15 cellular contexts compared by ENCODE assay signal in genomic region chr9:116101516-116101915, GRCh38. TPM values are rescaled to one million over a fixed set of nuclear protein-coding genes. Genes with fewer than 3 reads are reported as not detected.
A peak's percentile ranks its signal among the peaks of the same experiment; 100 is the strongest.
DNase-seq lines count a peak whose midpoint lies in the region; ATAC-seq and TF ChIP-seq lines count a peak whose summit lies in the region.
"Had no signal": no experiment of that assay in that cellular context is flagged by ENCODE, and none has a peak within 500 bp of the region (broad histone marks: within the 10 kb centered on the region; RNA-seq: fewer than 3 reads in every experiment).

No MANE protein-coding gene starts in this region.

- peak; percentile 53 for ATAC-seq in left ventricle myocardium superior
- ATAC-seq in GM21723 (IDR thresholded peaks at IDR 0.05; ENCODE audit: unreplicated experiment): no peak
- ATAC-seq in natural killer cell: no peak
- ATAC-seq: WTC11 had no signal

- no peaks in the 10 kb centered on the region for H3K36me3 Mint-ChIP-seq in activated T-helper 1 cell treated with anti-CD3 and anti-CD28 coated beads, Interleukin-12 subunit alpha, Interleukin-12 subunit beta, Interleukin-2, Interleukin-4 antibody, amounts not matched to agents 30 ng/mL and 10 ng/mL and 1 ng/mL, durations not matched to agents 14 hours and 24 hours and 36 hours (ENCODE audit: low read depth)
- H3K36me3 Mint-ChIP-seq in natural killer cell: no peaks in the 10 kb centered on the region
- H3K36me3 Mint-ChIP-seq: WTC11 had no signal

- H3K9me3 ChIP-seq in right atrium auricular region: no peaks in the 10 kb centered on the region
- no peaks in the 10 kb centered on the region for H3K9me3 ChIP-seq in mammary epithelial cell (replicated peaks; ENCODE audit: insufficient read depth, low read length)
- H3K9me3 ChIP-seq in prostate gland: no peaks in the 10 kb centered on the region
- H3K9me3 ChIP-seq: heart left ventricle had no signal

- H3K4me2 ChIP-seq in mammary epithelial cell (ENCODE audit: insufficient read depth, low read depth, low read length): peak overlapping the region; percentile 47

- H3K27ac ChIP-seq in right atrium auricular region (no peak overlapping the region), mammary epithelial cell (ENCODE audit: insufficient read depth, low read depth, low read length) (peak overlapping the region; percentile 73), prostate gland (no peak overlapping the region)
- H3K27ac ChIP-seq: heart left ventricle had no signal

- dilution Hi-C loops in mammary epithelial cell (cut with HindIII; ENCODE audit: low sequenced_read_pairs): no loop called here

- H3K79me2 ChIP-seq in mammary epithelial cell (ENCODE audit: insufficient read depth, low read length): no peaks in the 10 kb centered on the region

- BruUV-seq in mammary epithelial cell (replicated peaks; lab: Mats Ljungman, UMichigan): no TSS peak

- H3K4me3 ChIP-seq in right atrium auricular region (no peak overlapping the region), mammary epithelial cell (replicated peaks in 1 of 3; ENCODE audit: insufficient read depth in 1 of 3, low read depth in 2 of 3, low read length in 3 of 3) (no peak overlapping the region), prostate gland (no peak overlapping the region)
- H3K4me3 ChIP-seq: heart left ventricle had no signal

- H3K27me3 ChIP-seq in right atrium auricular region (no peaks in the 10 kb centered on the region), mammary epithelial cell (ENCODE audit: insufficient read depth, low read length) (no peaks in the 10 kb centered on the region), prostate gland (replicated peaks; ENCODE audit: insufficient read depth) (no peaks in the 10 kb centered on the region)
- H3K27me3 ChIP-seq: heart left ventricle had no signal

- TF ChIP-seq POLR2A in prostate gland (IDR thresholded peaks at IDR 0.05): no peak

- TF ChIP-seq CTCF in right atrium auricular region (IDR thresholded peaks at IDR 0.05) (no peak), mammary epithelial cell (conservative IDR thresholded peaks at IDR 0.05 in 1 of 2, IDR thresholded peaks at IDR 0.05 in 1 of 2; ENCODE audit: extremely low read depth in 1 of 2, insufficient read depth in 1 of 2, low read depth in 1 of 2, low read length in 2 of 2) (no peak), prostate gland (IDR thresholded peaks at IDR 0.05) (no peak), natural killer cell (IDR thresholded peaks at IDR 0.05) (no peak)

- H3K9ac ChIP-seq in mammary epithelial cell (ENCODE audit: insufficient read depth, low read length): no peak overlapping the region

- intact Hi-C loops in left ventricle myocardium superior (cut with micrococcal nuclease) (no loop called here), mammary epithelial cell (cut with micrococcal nuclease) (loop anchor here (1.0 to 5.0 kb wide), 3 partner anchors 64 to 162 kb away; no protein-coding TSS in a partner anchor), prostate gland (cut with DNase I) (no loop called here), natural killer cell (cut with micrococcal nuclease) (no loop called here)
- intact Hi-C loops in activated T-helper 1 cell treated with anti-CD3 and anti-CD28 coated beads, Interleukin-12 subunit alpha, Interleukin-12 subunit beta, Interleukin-2, Interleukin-4 antibody, amounts not matched to agents 30 ng/mL and 10 ng/mL and 1 ng/mL, durations not matched to agents 14 hours and 24 hours and 36 hours (cut with micrococcal nuclease): no loop called here

- DNase-seq in left ventricle myocardium superior (no peak), right atrium auricular region (ENCODE audit: low spot score) (no peak), mammary epithelial cell (peak; percentile 87), iris pigment epithelial cell (ENCODE audit: low read depth) (peak; percentile 94), prostate gland (ENCODE audit: low spot score) (no peak), natural killer cell (no peak)
- no peak for DNase-seq in activated T-helper 1 cell treated with anti-CD3 and anti-CD28 coated beads, Interleukin-12 subunit alpha, Interleukin-12 subunit beta, Interleukin-2, Interleukin-4 antibody, amounts not matched to agents 30 ng/mL and 10 ng/mL and 1 ng/mL, durations not matched to agents 14 hours and 24 hours and 36 hours (ENCODE audit: low spot score)
- DNase-seq: effector memory CD4-positive, alpha-beta T cell; heart left ventricle; Kasumi-1; kidney; NCI-H1930; NCI-H510A treated with DMSO at 0.1 percent for 48 hours had no signal

- WGBS in mammary epithelial cell (ENCODE audit: low coverage, missing lambda C conversion rate): 0% methylated on average over 1 of the region's 1 CpG
- 46% methylated on average over 1 of the region's 1 CpG for WGBS in prostate gland

- H3K9me3 Mint-ChIP-seq in activated T-helper 1 cell treated with anti-CD3 and anti-CD28 coated beads, Interleukin-12 subunit alpha, Interleukin-12 subunit beta, Interleukin-2, Interleukin-4 antibody, amounts not matched to agents 30 ng/mL and 10 ng/mL and 1 ng/mL, durations not matched to agents 14 hours and 24 hours and 36 hours: no peaks in the 10 kb centered on the region
- H3K9me3 Mint-ChIP-seq in natural killer cell: peaks cover 17% of the 10 kb centered on the region in 2 donors

- H3K4me1 ChIP-seq in right atrium auricular region (no peaks in the 10 kb centered on the region), mammary epithelial cell (ENCODE audit: insufficient read depth, low read length) (peaks cover 30% of the 10 kb centered on the region), prostate gland (replicated peaks) (no peaks in the 10 kb centered on the region)
- H3K4me1 ChIP-seq: heart left ventricle had no signal

- H3K27me3 Mint-ChIP-seq in activated T-helper 1 cell treated with anti-CD3 and anti-CD28 coated beads, Interleukin-12 subunit alpha, Interleukin-12 subunit beta, Interleukin-2, Interleukin-4 antibody, amounts not matched to agents 30 ng/mL and 10 ng/mL and 1 ng/mL, durations not matched to agents 14 hours and 24 hours and 36 hours (ENCODE audit: insufficient read depth): no peaks in the 10 kb centered on the region
- H3K27me3 Mint-ChIP-seq in natural killer cell (ENCODE audit: low read depth in 2 of 2): no peaks in the 10 kb centered on the region

- H2AFZ ChIP-seq in mammary epithelial cell (ENCODE audit: low read depth, low read length): no peak overlapping the region

- no peaks in the 10 kb centered on the region for H3K4me1 Mint-ChIP-seq in activated T-helper 1 cell treated with anti-CD3 and anti-CD28 coated beads, Interleukin-12 subunit alpha, Interleukin-12 subunit beta, Interleukin-2, Interleukin-4 antibody, amounts not matched to agents 30 ng/mL and 10 ng/mL and 1 ng/mL, durations not matched to agents 14 hours and 24 hours and 36 hours (ENCODE audit: low read depth)
- no peaks in the 10 kb centered on the region for H3K4me1 Mint-ChIP-seq in natural killer cell

- no peak overlapping the region for H3K4me3 Mint-ChIP-seq in activated T-helper 1 cell treated with anti-CD3 and anti-CD28 coated beads, Interleukin-12 subunit alpha, Interleukin-12 subunit beta, Interleukin-2, Interleukin-4 antibody, amounts not matched to agents 30 ng/mL and 10 ng/mL and 1 ng/mL, durations not matched to agents 14 hours and 24 hours and 36 hours
- H3K4me3 Mint-ChIP-seq in natural killer cell: no peak overlapping the region
- H3K4me3 Mint-ChIP-seq: WTC11 had no signal

- no peak overlapping the region for H3K27ac Mint-ChIP-seq in activated T-helper 1 cell treated with anti-CD3 and anti-CD28 coated beads, Interleukin-12 subunit alpha, Interleukin-12 subunit beta, Interleukin-2, Interleukin-4 antibody, amounts not matched to agents 30 ng/mL and 10 ng/mL and 1 ng/mL, durations not matched to agents 14 hours and 24 hours and 36 hours
- no peak overlapping the region for H3K27ac Mint-ChIP-seq in natural killer cell
- H3K27ac Mint-ChIP-seq: WTC11 had no signal

- H3K36me3 ChIP-seq in right atrium auricular region (no peaks in the 10 kb centered on the region), mammary epithelial cell (ENCODE audit: insufficient read depth, low read length) (no peaks in the 10 kb centered on the region), prostate gland (no peaks in the 10 kb centered on the region)
- H3K36me3 ChIP-seq: heart left ventricle had no signal

- in situ Hi-C loops in mammary epithelial cell (cut with MboI; ENCODE audit: low sequenced_read_pairs in 2 of 2): loop anchor here (10.0 to 25.0 kb wide), 2 partner anchors 157 to 214 kb away; no protein-coding TSS in a partner anchor

- CTCF ChIA-PET in mammary epithelial cell (lab: Charles Lee; ENCODE audit: low non-redundant PET): no interaction called here

- H4K20me1 ChIP-seq in mammary epithelial cell (ENCODE audit: insufficient read depth, low read length): no peaks in the 10 kb centered on the region

RNA-seq across cellular contexts. Expression of gene PAPPA, which starts 52.1 kb away (rescaled TPM):
- total RNA-seq in left ventricle myocardium superior: 1.1 TPM
- 1 to 10 TPM; 1.8 to 5.7 TPM for total RNA-seq in right atrium auricular region
- total RNA-seq in mammary epithelial cell: under 1 TPM in 1 of 2 donors, not detected in 1; 0.33 TPM
- polyA plus RNA-seq in mammary epithelial cell: 0.06 TPM
- not detected for polyA minus RNA-seq in mammary epithelial cell
- not detected in 2 replicates for total RNA-seq in activated T-helper 1 cell treated with anti-CD3 and anti-CD28 coated beads, Interleukin-12 subunit alpha, Interleukin-12 subunit beta, Interleukin-2, Interleukin-4 antibody, amounts not matched to agents 30 ng/mL and 10 ng/mL and 1 ng/mL, durations not matched to agents 14 hours and 24 hours and 36 hours
- 1 to 10 TPM in 1 of 2 donors, under 1 TPM in 1; 0.27 to 1.8 TPM for total RNA-seq in prostate gland
- total RNA-seq in natural killer cell: not detected

Comparison
In these comparisons a context has a peak if more than half of its experiments do, and no peak if none do; other contexts are left out.
1. DNase-seq: peak in mammary epithelial cell (single experiment) and iris pigment epithelial cell (single experiment); none in left ventricle myocardium superior (single experiment), right atrium auricular region (single experiment), activated T-helper 1 cell treated with anti-CD3 and anti-CD28 coated beads, Interleukin-12 subunit alpha, Interleukin-12 subunit beta, Interleukin-2, Interleukin-4 antibody, amounts not matched to agents 30 ng/mL and 10 ng/mL and 1 ng/mL, durations not matched to agents 14 hours and 24 hours and 36 hours (single experiment), prostate gland (single experiment) and natural killer cell (single experiment).